In the genomic region with DNA sequence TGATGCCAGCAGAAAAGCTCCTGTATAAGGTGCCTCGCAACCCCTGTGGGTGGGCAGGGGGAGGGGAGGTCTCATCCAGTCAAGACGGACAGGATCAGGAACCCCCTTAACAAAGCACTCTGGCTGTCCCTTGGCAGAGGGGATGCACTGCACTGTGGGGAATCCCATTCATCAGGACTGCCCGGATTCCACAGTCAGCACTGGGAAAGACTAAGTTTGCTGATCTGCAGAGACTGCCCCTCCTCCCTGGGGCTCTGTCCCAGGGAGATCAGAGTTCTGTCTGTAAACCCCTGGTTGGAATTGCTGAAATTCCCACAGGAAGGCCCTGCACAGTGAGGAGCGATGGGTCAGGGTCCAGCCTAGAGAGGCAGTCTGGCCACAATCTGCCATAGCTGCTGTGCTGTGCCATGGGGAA, we compare ENCODE assay signal across 1 cellular context.
A peak's percentile ranks its signal among the peaks of the same experiment; 100 is the strongest.
TF ChIP-seq lines count a peak whose summit lies in the region.

No MANE protein-coding gene starts in this region.

TF ChIP-seq in HepG2, 621 proteins besides CTCF, POLR2A, EP300 and RAD21 (continued from another document and continues in another):
- TF ChIP-seq MBNL3 (CRISPR knock-in tag; conservative IDR thresholded peaks at IDR 0.05) (no peak), JUN (CRISPR knock-in tag; IDR thresholded peaks at IDR 0.05) (no peak), ZFP36L2 (CRISPR knock-in tag; IDR thresholded peaks at IDR 0.05) (no peak), BHLHE40 (IDR thresholded peaks at IDR 0.05; ENCODE audit: low read length) (no peak), ZNF598 (CRISPR knock-in tag; IDR thresholded peaks at IDR 0.05; ENCODE audit: borderline replicate concordance) (0 out of 2 replicates have a peak, but pooled peaks have one; percentile 27), NPAS2 (CRISPR knock-in tag; IDR thresholded peaks at IDR 0.05; ENCODE audit: borderline replicate concordance) (no peak), ZNF839 (CRISPR knock-in tag; IDR thresholded peaks at IDR 0.05; ENCODE audit: borderline replicate concordance) (no peak), ZFP1 (CRISPR knock-in tag; IDR thresholded peaks at IDR 0.05) (no peak), ZNF615 (CRISPR knock-in tag; IDR thresholded peaks at IDR 0.05; ENCODE audit: borderline replicate concordance) (no peak), SOX6 (IDR thresholded peaks at IDR 0.05) (no peak), SOX6 (CRISPR knock-in tag; IDR thresholded peaks at IDR 0.05) (peak; percentile 50; the same call in 1 of the 2 replicates), SSRP1 (CRISPR knock-in tag; IDR thresholded peaks at IDR 0.05) (no peak), ZNF501 (CRISPR knock-in tag; IDR thresholded peaks at IDR 0.05) (peak; percentile 48; the same call in 1 of the 2 replicates), ZFP90 (CRISPR knock-in tag; IDR thresholded peaks at IDR 0.05; ENCODE audit: borderline replicate concordance) (no peak), SMAD3 (CRISPR knock-in tag; IDR thresholded peaks at IDR 0.05) (no peak), MEF2D (CRISPR knock-in tag; IDR thresholded peaks at IDR 0.05) (no peak), ZNF44 (CRISPR knock-in tag; IDR thresholded peaks at IDR 0.05) (no peak), ARHGAP35 (CRISPR knock-in tag; IDR thresholded peaks at IDR 0.05; ENCODE audit: borderline replicate concordance) (no peak), EZH2 (conservative IDR thresholded peaks at IDR 0.05; ENCODE audit: low read depth, low read length) (no peak), PCBP2 (optimal IDR thresholded peaks at IDR 0.05; ENCODE audit: low read depth, low read length, poor library complexity, severe bottlenecking) (no peak), ZBTB7B (CRISPR knock-in tag; IDR thresholded peaks at IDR 0.05) (peak; percentile 43; the same call in 1 of the 2 replicates), NAIF1 (CRISPR knock-in tag; IDR thresholded peaks at IDR 0.05; ENCODE audit: borderline replicate concordance) (no peak), ZNF234 (CRISPR knock-in tag; conservative IDR thresholded peaks at IDR 0.05) (no peak), ZNF292 (CRISPR knock-in tag; IDR thresholded peaks at IDR 0.05; ENCODE audit: borderline replicate concordance, low read depth) (peak; percentile 91; the same call in 1 of the 2 replicates), TBX3 (IDR thresholded peaks at IDR 0.05; ENCODE audit: borderline replicate concordance) (no peak), RARA (CRISPR knock-in tag; IDR thresholded peaks at IDR 0.05) (no peak), HOXA9 (CRISPR knock-in tag; IDR thresholded peaks at IDR 0.05; ENCODE audit: borderline replicate concordance) (no peak), ZNF251 (CRISPR knock-in tag; IDR thresholded peaks at IDR 0.05) (no peak), RFX1 (IDR thresholded peaks at IDR 0.05) (no peak), RBAK (CRISPR knock-in tag; IDR thresholded peaks at IDR 0.05) (no peak), SATB2 (CRISPR knock-in tag; IDR thresholded peaks at IDR 0.05) (no peak), IRF2 (CRISPR knock-in tag; IDR thresholded peaks at IDR 0.05) (no peak), ZFX (CRISPR knock-in tag; IDR thresholded peaks at IDR 0.05; ENCODE audit: low read depth) (peak; percentile 51)
- TF ChIP-seq, protein P1, sequence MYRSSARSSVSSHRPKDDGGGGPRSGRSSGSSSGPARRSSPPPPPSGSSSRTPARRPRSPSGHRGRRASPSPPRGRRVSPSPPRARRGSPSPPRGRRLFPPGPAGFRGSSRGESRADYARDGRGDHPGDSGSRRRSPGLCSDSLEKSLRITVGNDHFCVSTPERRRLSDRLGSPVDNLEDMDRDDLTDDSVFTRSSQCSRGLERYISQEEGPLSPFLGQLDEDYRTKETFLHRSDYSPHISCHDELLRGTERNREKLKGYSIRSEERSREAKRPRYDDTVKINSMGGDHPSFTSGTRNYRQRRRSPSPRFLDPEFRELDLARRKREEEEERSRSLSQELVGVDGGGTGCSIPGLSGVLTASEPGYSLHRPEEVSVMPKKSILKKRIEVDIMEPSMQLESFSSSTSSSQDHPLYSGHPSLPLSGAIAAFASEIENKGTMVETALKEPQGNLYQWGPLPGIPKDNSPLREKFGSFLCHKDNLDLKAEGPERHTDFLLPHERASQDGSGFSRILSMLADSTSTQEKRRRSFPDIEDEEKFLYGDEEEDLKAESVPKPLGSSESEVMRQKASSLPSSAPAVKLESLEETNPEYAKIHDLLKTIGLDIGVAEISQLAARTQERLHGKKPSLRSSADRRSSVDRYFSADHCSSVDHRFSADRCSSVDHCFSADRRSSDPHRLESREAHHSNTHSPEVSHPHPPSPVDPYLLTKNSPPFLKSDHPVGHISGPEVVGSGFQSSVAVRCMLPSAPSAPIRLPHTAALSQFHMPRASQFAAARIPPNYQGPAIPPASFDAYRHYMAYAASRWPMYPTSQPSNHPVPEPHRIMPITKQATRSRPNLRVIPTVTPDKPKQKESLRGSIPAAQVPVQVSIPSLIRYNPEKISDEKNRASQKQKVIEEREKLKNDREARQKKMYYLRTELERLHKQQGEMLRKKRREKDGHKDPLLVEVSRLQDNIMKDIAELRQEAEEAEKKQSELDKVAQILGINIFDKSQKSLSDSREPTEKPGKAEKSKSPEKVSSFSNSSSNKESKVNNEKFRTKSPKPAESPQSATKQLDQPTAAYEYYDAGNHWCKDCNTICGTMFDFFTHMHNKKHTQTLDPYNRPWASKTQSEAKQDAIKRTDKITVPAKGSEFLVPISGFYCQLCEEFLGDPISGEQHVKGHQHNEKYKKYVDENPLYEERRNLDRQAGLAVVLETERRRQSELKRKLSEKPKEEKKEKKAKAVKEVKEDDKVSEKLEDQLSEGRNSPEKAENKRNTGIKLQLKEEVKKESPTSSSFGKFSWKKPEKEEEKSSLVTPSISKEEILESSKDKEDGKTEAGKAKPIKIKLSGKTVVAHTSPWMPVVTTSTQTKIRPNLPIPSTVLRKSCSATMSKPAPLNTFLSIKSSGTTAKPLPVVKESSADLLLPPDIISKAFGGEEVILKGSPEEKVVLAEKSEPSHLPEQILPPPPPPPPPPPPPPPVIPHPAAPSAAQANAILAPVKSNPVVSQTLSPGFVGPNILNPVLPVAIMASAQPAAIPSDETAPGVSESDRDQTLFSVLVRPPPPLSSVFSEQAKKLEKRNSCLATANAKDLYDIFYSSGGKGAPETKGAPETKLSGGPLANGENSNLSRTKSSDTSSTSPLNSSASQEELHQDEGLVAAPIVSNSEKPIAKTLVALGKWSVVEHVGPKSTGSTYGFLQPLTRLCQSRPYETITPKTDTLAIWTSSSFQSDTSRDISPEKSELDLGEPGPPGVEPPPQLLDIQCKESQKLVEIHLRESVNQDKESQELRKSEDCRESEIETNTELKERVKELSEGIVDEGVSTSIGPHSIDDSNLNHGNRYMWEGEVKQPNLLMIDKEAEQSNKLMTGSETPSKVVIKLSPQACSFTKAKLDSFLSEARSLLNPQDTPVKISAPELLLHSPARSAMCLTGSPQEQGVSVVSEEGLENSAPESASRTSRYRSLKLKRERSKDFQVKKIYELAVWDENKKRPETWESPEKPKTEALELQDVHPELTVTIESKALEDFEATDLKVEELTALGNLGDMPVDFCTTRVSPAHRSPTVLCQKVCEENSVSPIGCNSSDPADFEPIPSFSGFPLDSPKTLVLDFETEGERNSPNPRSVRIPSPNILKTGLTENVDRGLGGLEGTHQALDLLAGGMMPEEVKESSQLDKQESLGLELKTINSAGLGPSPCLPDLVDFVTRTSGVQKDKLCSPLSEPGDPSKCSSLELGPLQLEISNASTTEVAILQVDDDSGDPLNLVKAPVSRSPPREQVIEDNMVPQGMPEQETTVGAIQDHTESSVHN (CRISPR knock-in tag; IDR thresholded peaks at IDR 0.05): no peak
- TF ChIP-seq, protein P2, sequence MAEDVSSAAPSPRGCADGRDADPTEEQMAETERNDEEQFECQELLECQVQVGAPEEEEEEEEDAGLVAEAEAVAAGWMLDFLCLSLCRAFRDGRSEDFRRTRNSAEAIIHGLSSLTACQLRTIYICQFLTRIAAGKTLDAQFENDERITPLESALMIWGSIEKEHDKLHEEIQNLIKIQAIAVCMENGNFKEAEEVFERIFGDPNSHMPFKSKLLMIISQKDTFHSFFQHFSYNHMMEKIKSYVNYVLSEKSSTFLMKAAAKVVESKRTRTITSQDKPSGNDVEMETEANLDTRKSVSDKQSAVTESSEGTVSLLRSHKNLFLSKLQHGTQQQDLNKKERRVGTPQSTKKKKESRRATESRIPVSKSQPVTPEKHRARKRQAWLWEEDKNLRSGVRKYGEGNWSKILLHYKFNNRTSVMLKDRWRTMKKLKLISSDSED (CRISPR knock-in tag; IDR thresholded peaks at IDR 0.05): no peak
- TF ChIP-seq, protein P3, sequence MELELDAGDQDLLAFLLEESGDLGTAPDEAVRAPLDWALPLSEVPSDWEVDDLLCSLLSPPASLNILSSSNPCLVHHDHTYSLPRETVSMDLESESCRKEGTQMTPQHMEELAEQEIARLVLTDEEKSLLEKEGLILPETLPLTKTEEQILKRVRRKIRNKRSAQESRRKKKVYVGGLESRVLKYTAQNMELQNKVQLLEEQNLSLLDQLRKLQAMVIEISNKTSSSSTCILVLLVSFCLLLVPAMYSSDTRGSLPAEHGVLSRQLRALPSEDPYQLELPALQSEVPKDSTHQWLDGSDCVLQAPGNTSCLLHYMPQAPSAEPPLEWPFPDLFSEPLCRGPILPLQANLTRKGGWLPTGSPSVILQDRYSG (CRISPR knock-in tag; IDR thresholded peaks at IDR 0.05): no peak
- TF ChIP-seq, protein P4, sequence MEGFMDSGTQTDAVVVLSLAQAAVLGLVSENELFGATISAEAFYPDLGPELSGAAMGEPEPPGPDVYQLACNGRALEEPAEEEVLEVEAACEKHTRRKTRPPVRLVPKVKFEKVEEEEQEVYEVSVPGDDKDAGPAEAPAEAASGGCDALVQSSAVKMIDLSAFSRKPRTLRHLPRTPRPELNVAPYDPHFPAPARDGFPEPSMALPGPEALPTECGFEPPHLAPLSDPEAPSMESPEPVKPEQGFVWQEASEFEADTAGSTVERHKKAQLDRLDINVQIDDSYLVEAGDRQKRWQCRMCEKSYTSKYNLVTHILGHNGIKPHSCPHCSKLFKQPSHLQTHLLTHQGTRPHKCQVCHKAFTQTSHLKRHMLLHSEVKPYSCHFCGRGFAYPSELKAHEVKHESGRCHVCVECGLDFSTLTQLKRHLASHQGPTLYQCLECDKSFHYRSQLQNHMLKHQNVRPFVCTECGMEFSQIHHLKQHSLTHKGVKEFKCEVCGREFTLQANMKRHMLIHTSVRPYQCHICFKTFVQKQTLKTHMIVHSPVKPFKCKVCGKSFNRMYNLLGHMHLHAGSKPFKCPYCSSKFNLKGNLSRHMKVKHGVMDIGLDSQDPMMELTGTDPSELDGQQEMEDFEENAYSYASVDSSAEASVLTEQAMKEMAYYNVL (CRISPR knock-in tag; IDR thresholded peaks at IDR 0.05; ENCODE audit: borderline replicate concordance): peak; percentile 54; the same call in 1 of the 2 replicates
- TF ChIP-seq, protein P5, sequence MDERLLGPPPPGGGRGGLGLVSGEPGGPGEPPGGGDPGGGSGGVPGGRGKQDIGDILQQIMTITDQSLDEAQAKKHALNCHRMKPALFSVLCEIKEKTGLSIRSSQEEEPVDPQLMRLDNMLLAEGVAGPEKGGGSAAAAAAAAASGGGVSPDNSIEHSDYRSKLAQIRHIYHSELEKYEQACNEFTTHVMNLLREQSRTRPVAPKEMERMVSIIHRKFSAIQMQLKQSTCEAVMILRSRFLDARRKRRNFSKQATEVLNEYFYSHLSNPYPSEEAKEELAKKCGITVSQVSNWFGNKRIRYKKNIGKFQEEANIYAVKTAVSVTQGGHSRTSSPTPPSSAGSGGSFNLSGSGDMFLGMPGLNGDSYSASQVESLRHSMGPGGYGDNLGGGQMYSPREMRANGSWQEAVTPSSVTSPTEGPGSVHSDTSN (CRISPR knock-in tag; IDR thresholded peaks at IDR 0.05): no peak
- TF ChIP-seq, protein P6, sequence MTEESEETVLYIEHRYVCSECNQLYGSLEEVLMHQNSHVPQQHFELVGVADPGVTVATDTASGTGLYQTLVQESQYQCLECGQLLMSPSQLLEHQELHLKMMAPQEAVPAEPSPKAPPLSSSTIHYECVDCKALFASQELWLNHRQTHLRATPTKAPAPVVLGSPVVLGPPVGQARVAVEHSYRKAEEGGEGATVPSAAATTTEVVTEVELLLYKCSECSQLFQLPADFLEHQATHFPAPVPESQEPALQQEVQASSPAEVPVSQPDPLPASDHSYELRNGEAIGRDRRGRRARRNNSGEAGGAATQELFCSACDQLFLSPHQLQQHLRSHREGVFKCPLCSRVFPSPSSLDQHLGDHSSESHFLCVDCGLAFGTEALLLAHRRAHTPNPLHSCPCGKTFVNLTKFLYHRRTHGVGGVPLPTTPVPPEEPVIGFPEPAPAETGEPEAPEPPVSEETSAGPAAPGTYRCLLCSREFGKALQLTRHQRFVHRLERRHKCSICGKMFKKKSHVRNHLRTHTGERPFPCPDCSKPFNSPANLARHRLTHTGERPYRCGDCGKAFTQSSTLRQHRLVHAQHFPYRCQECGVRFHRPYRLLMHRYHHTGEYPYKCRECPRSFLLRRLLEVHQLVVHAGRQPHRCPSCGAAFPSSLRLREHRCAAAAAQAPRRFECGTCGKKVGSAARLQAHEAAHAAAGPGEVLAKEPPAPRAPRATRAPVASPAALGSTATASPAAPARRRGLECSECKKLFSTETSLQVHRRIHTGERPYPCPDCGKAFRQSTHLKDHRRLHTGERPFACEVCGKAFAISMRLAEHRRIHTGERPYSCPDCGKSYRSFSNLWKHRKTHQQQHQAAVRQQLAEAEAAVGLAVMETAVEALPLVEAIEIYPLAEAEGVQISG (CRISPR knock-in tag; IDR thresholded peaks at IDR 0.05): peak; percentile 93
- TF ChIP-seq, protein P7, sequence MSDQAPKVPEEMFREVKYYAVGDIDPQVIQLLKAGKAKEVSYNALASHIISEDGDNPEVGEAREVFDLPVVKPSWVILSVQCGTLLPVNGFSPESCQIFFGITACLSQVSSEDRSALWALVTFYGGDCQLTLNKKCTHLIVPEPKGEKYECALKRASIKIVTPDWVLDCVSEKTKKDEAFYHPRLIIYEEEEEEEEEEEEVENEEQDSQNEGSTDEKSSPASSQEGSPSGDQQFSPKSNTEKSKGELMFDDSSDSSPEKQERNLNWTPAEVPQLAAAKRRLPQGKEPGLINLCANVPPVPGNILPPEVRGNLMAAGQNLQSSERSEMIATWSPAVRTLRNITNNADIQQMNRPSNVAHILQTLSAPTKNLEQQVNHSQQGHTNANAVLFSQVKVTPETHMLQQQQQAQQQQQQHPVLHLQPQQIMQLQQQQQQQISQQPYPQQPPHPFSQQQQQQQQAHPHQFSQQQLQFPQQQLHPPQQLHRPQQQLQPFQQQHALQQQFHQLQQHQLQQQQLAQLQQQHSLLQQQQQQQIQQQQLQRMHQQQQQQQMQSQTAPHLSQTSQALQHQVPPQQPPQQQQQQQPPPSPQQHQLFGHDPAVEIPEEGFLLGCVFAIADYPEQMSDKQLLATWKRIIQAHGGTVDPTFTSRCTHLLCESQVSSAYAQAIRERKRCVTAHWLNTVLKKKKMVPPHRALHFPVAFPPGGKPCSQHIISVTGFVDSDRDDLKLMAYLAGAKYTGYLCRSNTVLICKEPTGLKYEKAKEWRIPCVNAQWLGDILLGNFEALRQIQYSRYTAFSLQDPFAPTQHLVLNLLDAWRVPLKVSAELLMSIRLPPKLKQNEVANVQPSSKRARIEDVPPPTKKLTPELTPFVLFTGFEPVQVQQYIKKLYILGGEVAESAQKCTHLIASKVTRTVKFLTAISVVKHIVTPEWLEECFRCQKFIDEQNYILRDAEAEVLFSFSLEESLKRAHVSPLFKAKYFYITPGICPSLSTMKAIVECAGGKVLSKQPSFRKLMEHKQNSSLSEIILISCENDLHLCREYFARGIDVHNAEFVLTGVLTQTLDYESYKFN (CRISPR knock-in tag; conservative IDR thresholded peaks at IDR 0.05): peak; percentile 55
